ENCODE assay signal across 16 cellular contexts in the genomic region with DNA sequence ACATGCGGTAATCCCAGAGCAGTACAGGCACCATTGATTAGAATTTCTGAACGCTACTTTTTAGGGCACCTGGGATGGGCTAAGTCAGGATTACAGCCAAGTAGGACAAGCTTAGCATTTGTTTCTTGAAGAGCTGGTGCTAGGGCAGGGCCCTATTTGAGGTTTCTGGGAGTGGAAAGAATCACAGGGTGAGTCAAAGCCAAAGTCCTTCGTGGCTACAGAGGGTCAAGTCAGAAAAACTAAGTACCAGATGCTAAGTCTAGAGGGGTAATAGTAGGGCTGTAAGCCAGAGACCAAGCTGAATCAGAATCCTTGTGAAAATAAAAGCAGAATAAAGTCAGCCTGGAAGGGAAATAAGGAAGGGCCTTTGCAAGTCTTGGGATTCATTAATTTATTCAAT.
A peak's percentile ranks its signal among the peaks of the same experiment; 100 is the strongest.
DNase-seq lines count a peak whose midpoint lies in the region; ATAC-seq and TF ChIP-seq lines count a peak whose summit lies in the region.
"Had no signal": no experiment of that assay in that cellular context is flagged by ENCODE, and none has a peak within 500 bp of the region (broad histone marks: within the 10 kb centered on the region; RNA-seq: fewer than 3 reads in every experiment).

No MANE protein-coding gene starts in this region.

- H3K27me3 ChIP-seq in PC-3 (ENCODE audit: low read length) (no peaks in the 10 kb centered on the region), suprapubic skin (no peaks in the 10 kb centered on the region)
- no peaks in the 10 kb centered on the region for H3K27me3 ChIP-seq in effector memory CD4-positive, alpha-beta T cell (replicated peaks; ENCODE audit: control insufficient read depth, insufficient read depth, low read length, poor library complexity, severe bottlenecking)

- no peak for TF ChIP-seq EP300 in suprapubic skin (IDR thresholded peaks at IDR 0.05)

- intact Hi-C loops in PC-3 (cut with micrococcal nuclease): loop anchor here (5.0 kb wide), 1 partner anchor 57 kb away; no protein-coding TSS in a partner anchor
- intact Hi-C loops in sciatic nerve (cut with DNase I): no loop called here

- H3K27ac ChIP-seq in PC-3 (ENCODE audit: low read length) (no peak overlapping the region), suprapubic skin (no peak overlapping the region)
- no peak overlapping the region for H3K27ac ChIP-seq in effector memory CD4-positive, alpha-beta T cell (ENCODE audit: insufficient read depth, low read length, poor library complexity, severe bottlenecking)

- H3K4me3 ChIP-seq in PC-3 (ENCODE audit: low read length): no peak overlapping the region
- H3K4me3 ChIP-seq in effector memory CD4-positive, alpha-beta T cell (ENCODE audit: insufficient read depth, low read depth, low read length, poor library complexity, severe bottlenecking): no peak overlapping the region
- no peak overlapping the region for H3K4me3 ChIP-seq in suprapubic skin
- H3K4me3 ChIP-seq: HAP-1 had no signal

- H3K4me1 ChIP-seq in PC-3 (ENCODE audit: insufficient read depth, low read length) (peaks cover 19% of the 10 kb centered on the region), suprapubic skin (no peaks in the 10 kb centered on the region)
- no peaks in the 10 kb centered on the region for H3K4me1 ChIP-seq in effector memory CD4-positive, alpha-beta T cell (ENCODE audit: control insufficient read depth, insufficient read depth, low read length, poor library complexity, severe bottlenecking)

- no peak for TF ChIP-seq POLR2A in suprapubic skin (IDR thresholded peaks at IDR 0.05)

- DNase-seq in PC-3 (peak; percentile 57), astrocyte of the hippocampus (ENCODE audit: low read depth, low spot score) (peak; percentile 3), sciatic nerve (ENCODE audit: low spot score) (no peak), foreskin melanocyte (no peak), suprapubic skin (ENCODE audit: low spot score in 2 of 2) (no peak)
- no peak for DNase-seq in effector memory CD4-positive, alpha-beta T cell
- DNase-seq: C1 segment of cervical spinal cord; Calu3; CD4-positive, alpha-beta memory T cell; COR-L47; DMS53; DMS79 treated with DMSO at 0.1 percent for 48 hours; GF-D8; GOT3; HFFc6 had no signal

- H3K36me3 ChIP-seq in PC-3 (ENCODE audit: low read depth, low read length) (no peaks in the 10 kb centered on the region), suprapubic skin (no peaks in the 10 kb centered on the region)
- no peaks in the 10 kb centered on the region for H3K36me3 ChIP-seq in effector memory CD4-positive, alpha-beta T cell (ENCODE audit: control insufficient read depth, insufficient read depth, low read length)
- H3K36me3 ChIP-seq: HAP-1 had no signal

- no peaks in the 10 kb centered on the region for H3K9me3 ChIP-seq in PC-3 (ENCODE audit: low read length)
- no peaks in the 10 kb centered on the region for H3K9me3 ChIP-seq in effector memory CD4-positive, alpha-beta T cell (ENCODE audit: control insufficient read depth, low read length)
- no peaks in the 10 kb centered on the region for H3K9me3 ChIP-seq in suprapubic skin
- H3K9me3 ChIP-seq: HAP-1 had no signal

- no peaks in the 10 kb centered on the region for H4K20me1 ChIP-seq in PC-3 (ENCODE audit: low read length)

- no peaks in the 10 kb centered on the region for H3F3A ChIP-seq in PC-3 (ENCODE audit: low read length, unreplicated experiment)

- TF ChIP-seq CTCF in PC-3 (conservative IDR thresholded peaks at IDR 0.05; ENCODE audit: low read depth, low read length) (no peak), suprapubic skin (IDR thresholded peaks at IDR 0.05) (no peak)

- no peaks in the 10 kb centered on the region for H3K79me2 ChIP-seq in PC-3 (ENCODE audit: low read length)

- WGBS in suprapubic skin: 46% methylated on average over 3 of the region's 3 CpGs

- POLR2A ChIA-PET in PC-3 (lab: Charles Lee; ENCODE audit: unreplicated experiment): no interaction called here

- BruUV-seq in PC-3 (replicated peaks; lab: Mats Ljungman, UMichigan): no TSS peak

- H2AFZ ChIP-seq in PC-3 (ENCODE audit: low read length): peak overlapping the region; percentile 38; the same call in 1 of the 2 replicates

- H3K9me2 ChIP-seq in PC-3 (replicated peaks; ENCODE audit: low read length): no peaks in the 10 kb centered on the region

- ATAC-seq in PC-3 (peak; percentile 42), sciatic nerve (peak; percentile 75)

- CTCF ChIA-PET in PC-3 (lab: Charles Lee): no interaction called here

- peak overlapping the region; percentile 37; the same call in 1 of the 2 replicates for H3K4me2 ChIP-seq in PC-3 (ENCODE audit: low read length)

- no peak overlapping the region for H3K9ac ChIP-seq in PC-3 (ENCODE audit: low read length)

Comparison
In these comparisons a context has a peak if more than half of its experiments do, and no peak if none do; other contexts are left out.
1. DNase-seq: peak in PC-3 (single experiment) and astrocyte of the hippocampus (single experiment); none in sciatic nerve (single experiment), effector memory CD4-positive, alpha-beta T cell (0 of 3), foreskin melanocyte (single experiment) and suprapubic skin (0 of 2).